ENCODE assay signal across 28 cellular contexts in genomic region chrX:10971176-10971575, GRCh38.
"Had no signal": no experiment of that assay in that cellular context is flagged by ENCODE, and none has a peak within 500 bp of the region (broad histone marks: within the 10 kb centered on the region; RNA-seq: fewer than 3 reads in every experiment).

No MANE protein-coding gene starts in this region.

- H3K27me3 Mint-ChIP-seq: activated naive CD8-positive, alpha-beta T cell treated with anti-CD3 and anti-CD28 coated beads, Interleukin-2, amount 50 U/mL, for 24 hours; stimulated activated naive B cell treated with anti-CD40 and anti-IgM and Interleukin-4, amounts not matched to agents 10 μg/mL and 1 μg/mL and 100 μg/mL, for 72 hours had no signal

- DNase-seq: activated CD4-positive, alpha-beta T cell treated with anti-CD3 and anti-CD28 coated beads, Interleukin-2, amount 50 U/mL, for 1 hour; activated CD4-positive, CD25-positive, alpha-beta regulatory T cell treated with anti-CD3 and anti-CD28 coated beads, Interleukin-2, amount 50 U/mL, for 72 hours; activated CD8-positive, alpha-beta T cell treated with anti-CD3 and anti-CD28 coated beads, Interleukin-2, amount 10 ng/mL, durations not matched to agents 7 days and 5 days; activated gamma-delta T cell; activated naive CD4-positive, alpha-beta T cell treated with anti-CD3 and anti-CD28 coated beads, Interleukin-2, amount 50 U/mL, for 16 hours; activated naive CD8-positive, alpha-beta T cell treated with anti-CD3 and anti-CD28 coated beads, Interleukin-2, amount 50 U/mL, for 24 hours; aorta; cortex of kidney; foreskin melanocyte; immature natural killer cell; kidney glomerular epithelial cell; left lung; midbrain; natural killer cell; pancreas; right lobe of liver; small intestine; stimulated activated CD4-positive, alpha-beta T cell treated with anti-CD3 and anti-CD28 coated beads, Interleukin-2, amount 100 ng/mL, for 48 hours; stimulated activated CD8-positive, alpha-beta memory T cell treated with anti-CD3 and anti-CD28 coated beads, Interleukin-4, amount 100 ng/mL, for 48 hours; stimulated activated naive B cell treated with anti-CD40 and anti-IgM and Interleukin-4, amounts not matched to agents 10 μg/mL and 1 μg/mL and 100 μg/mL, for 72 hours; T-helper 1 cell; transverse colon; uterus; WERI-Rb-1 had no signal

- H3K9me3 ChIP-seq: left lung, pancreas, transverse colon, uterus had no signal

- H3K27me3 ChIP-seq: hepatocyte, left lung, pancreas, right lobe of liver, transverse colon, uterus had no signal

- H3K4me3 Mint-ChIP-seq: activated CD8-positive, alpha-beta T cell treated with anti-CD3 and anti-CD28 coated beads, Interleukin-2, amount 10 ng/mL, durations not matched to agents 7 days and 5 days; activated naive CD8-positive, alpha-beta T cell treated with anti-CD3 and anti-CD28 coated beads, Interleukin-2, amount 50 U/mL, for 24 hours; activated T-helper 1 cell treated with anti-CD3 and anti-CD28 coated beads, Interleukin-12 subunit alpha, Interleukin-12 subunit beta, Interleukin-2, Interleukin-4 antibody, amounts not matched to agents 30 ng/mL and 10 ng/mL and 1 ng/mL, durations not matched to agents 14 hours and 24 hours and 36 hours; immature natural killer cell; natural killer cell; stimulated activated naive B cell treated with anti-CD40 and anti-IgM and Interleukin-4, amounts not matched to agents 10 μg/mL and 1 μg/mL and 100 μg/mL, for 72 hours had no signal

- H3K4me1 Mint-ChIP-seq: activated naive CD8-positive, alpha-beta T cell treated with anti-CD3 and anti-CD28 coated beads, Interleukin-2, amount 50 U/mL, for 24 hours; immature natural killer cell; natural killer cell; stimulated activated naive B cell treated with anti-CD40 and anti-IgM and Interleukin-4, amounts not matched to agents 10 μg/mL and 1 μg/mL and 100 μg/mL, for 72 hours had no signal

- H3K4me1 ChIP-seq: left lung, pancreas, right lobe of liver, transverse colon, uterus had no signal

- H3K27ac ChIP-seq: epithelial cell of prostate, hepatocyte, left lung, pancreas, right lobe of liver, transverse colon, uterus, WERI-Rb-1 had no signal

- H3K4me2 ChIP-seq: hepatocyte had no signal

- H3K36me3 ChIP-seq: left lung, pancreas, right lobe of liver, transverse colon, uterus, WERI-Rb-1 had no signal

- H2AFZ ChIP-seq: hepatocyte had no signal

- H3K27ac Mint-ChIP-seq: activated CD8-positive, alpha-beta T cell treated with anti-CD3 and anti-CD28 coated beads, Interleukin-2, amount 10 ng/mL, durations not matched to agents 7 days and 5 days; activated naive CD8-positive, alpha-beta T cell treated with anti-CD3 and anti-CD28 coated beads, Interleukin-2, amount 50 U/mL, for 24 hours; activated T-helper 1 cell treated with anti-CD3 and anti-CD28 coated beads, Interleukin-12 subunit alpha, Interleukin-12 subunit beta, Interleukin-2, Interleukin-4 antibody, amounts not matched to agents 30 ng/mL and 10 ng/mL and 1 ng/mL, durations not matched to agents 14 hours and 24 hours and 36 hours; immature natural killer cell; natural killer cell; stimulated activated naive B cell treated with anti-CD40 and anti-IgM and Interleukin-4, amounts not matched to agents 10 μg/mL and 1 μg/mL and 100 μg/mL, for 72 hours had no signal

- H3K4me3 ChIP-seq: hepatocyte, left lung, lung, pancreas, right lobe of liver, transverse colon, uterus had no signal

- ATAC-seq: activated CD8-positive, alpha-beta T cell treated with anti-CD3 and anti-CD28 coated beads, Interleukin-2, amount 10 ng/mL, durations not matched to agents 7 days and 5 days; activated naive CD8-positive, alpha-beta T cell treated with anti-CD3 and anti-CD28 coated beads, Interleukin-2, amount 50 U/mL, for 24 hours; left lung; natural killer cell; pancreas; right lobe of liver; stimulated activated naive B cell treated with anti-CD40 and anti-IgM and Interleukin-4, amounts not matched to agents 10 μg/mL and 1 μg/mL and 100 μg/mL, for 72 hours had no signal

- H3K79me2 ChIP-seq: hepatocyte had no signal

- H3K36me3 Mint-ChIP-seq: immature natural killer cell; natural killer cell; stimulated activated naive B cell treated with anti-CD40 and anti-IgM and Interleukin-4, amounts not matched to agents 10 μg/mL and 1 μg/mL and 100 μg/mL, for 72 hours had no signal

- H3K9me3 Mint-ChIP-seq: stimulated activated naive B cell treated with anti-CD40 and anti-IgM and Interleukin-4, amounts not matched to agents 10 μg/mL and 1 μg/mL and 100 μg/mL, for 72 hours had no signal
